Comparison of ENCODE assay signal across 28 cellular contexts in the genomic region with DNA sequence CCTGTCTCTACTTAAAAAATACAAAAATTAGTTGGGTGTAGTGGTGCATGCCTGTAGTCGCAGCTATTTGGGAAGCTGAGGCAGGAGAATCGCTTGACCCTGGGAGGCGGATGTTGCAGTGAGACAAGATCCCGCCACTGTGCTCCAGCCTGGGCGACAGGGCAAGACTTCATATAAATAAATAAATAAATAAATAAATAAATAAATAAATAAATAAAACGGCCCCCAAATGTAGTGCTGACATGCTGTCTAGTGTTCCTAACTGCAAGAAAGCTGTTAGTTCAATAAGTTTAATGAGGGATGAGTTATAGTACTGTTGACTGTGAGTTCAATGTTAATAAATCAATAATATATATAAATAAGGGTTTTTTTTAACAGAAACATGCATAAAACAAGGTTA.
"Had no signal": no experiment of that assay in that cellular context is flagged by ENCODE, and none has a peak within 500 bp of the region (broad histone marks: within the 10 kb centered on the region; RNA-seq: fewer than 3 reads in every experiment).

No MANE protein-coding gene starts in this region.

- H3K27me3 ChIP-seq: ascending aorta, body of pancreas, Peyer's patch had no signal

- H3K9me3 ChIP-seq: ascending aorta, body of pancreas, Peyer's patch, SK-N-SH had no signal

- H3K36me3 ChIP-seq: ascending aorta, Peyer's patch, SJCRH30 had no signal

- ATAC-seq: activated CD8-positive, alpha-beta memory T cell treated with anti-CD3 and anti-CD28 coated beads, Interleukin-2, amount 10 ng/mL, durations not matched to agents 7 days and 5 days; activated naive CD8-positive, alpha-beta T cell treated with anti-CD3 and anti-CD28 coated beads, Interleukin-2, amount 50 U/mL, for 24 hours; body of pancreas had no signal

- H3K27ac ChIP-seq: ascending aorta, body of pancreas, Peyer's patch, RWPE1, SJCRH30 had no signal

- H3K9me3 Mint-ChIP-seq: activated B cell treated with CpG ODN at 0.5 μM for 24 hours; activated CD4-positive, alpha-beta T cell treated with anti-CD3 and anti-CD28 coated beads, Interleukin-2, amount 10 ng/mL, durations not matched to agents 24 days and 14 days; activated naive CD8-positive, alpha-beta T cell treated with anti-CD3 and anti-CD28 coated beads, Interleukin-2, amount 50 U/mL, for 24 hours; activated T-helper 1 cell treated with anti-CD3 and anti-CD28 coated beads, Interleukin-12 subunit alpha, Interleukin-12 subunit beta, Interleukin-2, Interleukin-4 antibody, amounts not matched to agents 30 ng/mL and 10 ng/mL and 1 ng/mL, durations not matched to agents 14 hours and 24 hours and 36 hours had no signal

- H3K4me3 ChIP-seq: ascending aorta, body of pancreas, Peyer's patch, SJCRH30 had no signal

- H3K27me3 Mint-ChIP-seq: activated B cell treated with CpG ODN at 0.5 μM for 24 hours; activated CD4-positive, alpha-beta T cell treated with anti-CD3 and anti-CD28 coated beads, Interleukin-2, amount 10 ng/mL, durations not matched to agents 24 days and 14 days; activated CD8-positive, alpha-beta memory T cell treated with anti-CD3 and anti-CD28 coated beads, Interleukin-2, amount 10 ng/mL, durations not matched to agents 7 days and 5 days; activated naive CD4-positive, alpha-beta T cell treated with anti-CD3 and anti-CD28 coated beads, Interleukin-2, amount 10 ng/mL, durations not matched to agents 7 days and 5 days; activated naive CD8-positive, alpha-beta T cell treated with anti-CD3 and anti-CD28 coated beads, Interleukin-2, amount 50 U/mL, for 24 hours had no signal

- H3K4me1 ChIP-seq: ascending aorta, body of pancreas, Peyer's patch, SJCRH30 had no signal

- H3K4me3 Mint-ChIP-seq: activated B cell treated with CpG ODN at 0.5 μM for 24 hours; activated CD4-positive, alpha-beta T cell treated with anti-CD3 and anti-CD28 coated beads, Interleukin-2, amount 10 ng/mL, durations not matched to agents 24 days and 14 days; activated CD8-positive, alpha-beta memory T cell treated with anti-CD3 and anti-CD28 coated beads, Interleukin-2, amount 10 ng/mL, durations not matched to agents 7 days and 5 days; activated naive CD4-positive, alpha-beta T cell treated with anti-CD3 and anti-CD28 coated beads, Interleukin-2, amount 10 ng/mL, durations not matched to agents 7 days and 5 days; activated naive CD8-positive, alpha-beta T cell treated with anti-CD3 and anti-CD28 coated beads, Interleukin-2, amount 50 U/mL, for 24 hours; activated T-helper 1 cell treated with anti-CD3 and anti-CD28 coated beads, Interleukin-12 subunit alpha, Interleukin-12 subunit beta, Interleukin-2, Interleukin-4 antibody, amounts not matched to agents 30 ng/mL and 10 ng/mL and 1 ng/mL, durations not matched to agents 14 hours and 24 hours and 36 hours had no signal

- H3K27ac Mint-ChIP-seq: activated B cell treated with CpG ODN at 0.5 μM for 24 hours; activated CD4-positive, alpha-beta T cell treated with anti-CD3 and anti-CD28 coated beads, Interleukin-2, amount 10 ng/mL, durations not matched to agents 24 days and 14 days; activated CD8-positive, alpha-beta memory T cell treated with anti-CD3 and anti-CD28 coated beads, Interleukin-2, amount 10 ng/mL, durations not matched to agents 7 days and 5 days had no signal

- DNase-seq: activated B cell treated with CpG ODN at 0.5 μM for 24 hours; activated CD4-positive, alpha-beta T cell treated with anti-CD3 and anti-CD28 coated beads for 1 hour; activated CD4-positive, alpha-beta T cell treated with anti-CD3 and anti-CD28 coated beads, Interleukin-2, amount 10 ng/mL, durations not matched to agents 24 days and 14 days; activated CD4-positive, alpha-beta T cell treated with anti-CD3 and anti-CD28 coated beads, Interleukin-2, amount 50 U/mL, for 48 hours; activated CD8-positive, alpha-beta memory T cell treated with anti-CD3 and anti-CD28 coated beads, Interleukin-2, amount 10 ng/mL, durations not matched to agents 7 days and 5 days; activated gamma-delta T cell; activated naive CD4-positive, alpha-beta T cell treated with anti-CD3 and anti-CD28 coated beads, Interleukin-2, amount 10 ng/mL, durations not matched to agents 7 days and 5 days; activated naive CD8-positive, alpha-beta T cell treated with anti-CD3 and anti-CD28 coated beads, Interleukin-2, amount 50 U/mL, for 24 hours; amniotic stem cell; body of pancreas; central memory CD4-positive, alpha-beta T cell; Kasumi-1; KBM-7; NCI-H1105 treated with DMSO at 0.1 percent for 48 hours; NCI-H1436 treated with DMSO at 0.1 percent for 48 hours; NCI-H187; NCI-H2081; NCI-H510A treated with DMSO at 0.1 percent for 48 hours; NCI-H69; NK-92 treated with Interleukin-12 subunit alpha and Interleukin-12 subunit beta, amount 100 ng/mL, for 24 hours; OCI-M1; Peyer's patch; Right ventricle myocardium superior; SJCRH30; SK-N-SH had no signal
